ENCODE assay signal across 9 cellular contexts in the genomic region with DNA sequence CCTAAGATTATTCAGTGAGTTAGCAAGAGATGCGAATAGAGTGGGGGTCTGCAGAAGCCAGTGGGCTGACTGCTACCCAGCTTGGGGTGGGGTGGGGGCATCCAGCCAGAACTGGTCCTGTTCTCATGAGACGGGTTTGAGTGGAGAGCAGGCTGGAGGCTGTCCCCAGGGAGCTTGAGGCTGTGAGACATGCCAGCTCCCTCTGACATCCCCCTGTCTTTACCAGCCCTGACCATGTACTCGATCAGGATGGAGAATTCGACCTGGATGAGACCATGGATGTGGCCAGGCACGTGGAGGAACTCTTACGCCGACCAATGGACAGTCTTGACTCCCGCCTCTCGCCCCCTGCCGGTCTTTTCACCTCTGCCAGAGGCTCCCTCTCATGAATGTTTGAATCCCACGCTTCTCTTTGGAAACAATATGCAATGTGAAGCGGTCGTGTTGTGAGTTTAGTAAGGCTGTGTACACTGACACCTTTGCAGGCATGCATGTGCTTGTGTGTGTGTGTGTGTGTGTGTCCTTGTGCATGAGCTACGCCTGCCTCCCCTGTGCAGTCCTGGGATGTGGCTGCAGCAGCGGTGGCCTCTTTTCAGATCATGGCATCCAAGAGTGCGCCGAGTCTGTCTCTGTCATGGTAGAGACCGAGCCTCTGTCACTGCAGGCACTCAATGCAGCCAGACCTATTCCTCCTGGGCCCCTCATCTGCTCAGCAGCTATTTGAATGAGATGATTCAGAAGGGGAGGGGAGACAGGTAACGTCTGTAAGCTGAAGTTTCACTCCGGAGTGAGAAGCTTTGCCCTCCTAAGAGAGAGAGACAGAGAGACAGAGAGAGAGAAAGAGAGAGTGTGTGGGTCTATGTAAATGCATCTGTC. TPM values are rescaled to one million over a fixed set of nuclear protein-coding genes. Genes with fewer than 3 reads are reported as not detected.
DNase-seq lines count a peak whose midpoint lies in the region; FAIRE-seq and TF ChIP-seq lines count a peak whose summit lies in the region.
"Had no signal": no experiment of that assay in that cellular context is flagged by ENCODE, and none has a peak within 500 bp of the region (broad histone marks: within the 10 kb centered on the region; RNA-seq: fewer than 3 reads in every experiment).

No MANE protein-coding gene starts in this region.

- H3K36me3 ChIP-seq in thymus (ENCODE audit: control insufficient read depth, insufficient read depth): peaks cover 33% of the 10 kb centered on the region

- H3K4me1 ChIP-seq in thymus (ENCODE audit: control insufficient read depth, insufficient read depth, low read length): peaks cover 41% of the 10 kb centered on the region

- H3K9me3 ChIP-seq in thymus (ENCODE audit: control insufficient read depth): no peaks in the 10 kb centered on the region
- H3K9me3 ChIP-seq: mucosa of descending colon had no signal

- peaks cover 87% of the 10 kb centered on the region for H3K4me1 Mint-ChIP-seq in activated T-cell treated with anti-CD3 and anti-CD28 coated beads, Interleukin-2, amount 50 U/mL, for 24 hours (ENCODE audit: low read depth)
- peaks cover 78% of the 10 kb centered on the region for H3K4me1 Mint-ChIP-seq in activated naive CD4-positive, alpha-beta T cell treated with anti-CD3 and anti-CD28 coated beads, Interleukin-2, amount 50 U/mL, for 24 hours

- H3K27ac ChIP-seq in thymus (ENCODE audit: low read depth): peak overlapping the region; percentile 36

- no peak for TF ChIP-seq CTCF in D721Med (IDR thresholded peaks at IDR 0.05; ENCODE audit: insufficient read depth, missing control alignments)

- no peaks in the 10 kb centered on the region for H3K27me3 Mint-ChIP-seq in activated T-cell treated with anti-CD3 and anti-CD28 coated beads, Interleukin-2, amount 50 U/mL, for 24 hours
- H3K27me3 Mint-ChIP-seq in activated naive CD4-positive, alpha-beta T cell treated with anti-CD3 and anti-CD28 coated beads, Interleukin-2, amount 50 U/mL, for 24 hours: no peaks in the 10 kb centered on the region

- peaks cover 96% of the 10 kb centered on the region for H3K36me3 Mint-ChIP-seq in activated T-cell treated with anti-CD3 and anti-CD28 coated beads, Interleukin-2, amount 50 U/mL, for 24 hours (ENCODE audit: low read depth)
- H3K36me3 Mint-ChIP-seq in activated naive CD4-positive, alpha-beta T cell treated with anti-CD3 and anti-CD28 coated beads, Interleukin-2, amount 50 U/mL, for 24 hours: peaks cover 28% of the 10 kb centered on the region

- no peaks in the 10 kb centered on the region for H3K9me3 Mint-ChIP-seq in activated T-cell treated with anti-CD3 and anti-CD28 coated beads, Interleukin-2, amount 50 U/mL, for 24 hours
- no peaks in the 10 kb centered on the region for H3K9me3 Mint-ChIP-seq in activated naive CD4-positive, alpha-beta T cell treated with anti-CD3 and anti-CD28 coated beads, Interleukin-2, amount 50 U/mL, for 24 hours

- H3K27ac Mint-ChIP-seq in activated T-cell treated with anti-CD3 and anti-CD28 coated beads, Interleukin-2, amount 50 U/mL, for 24 hours: peak overlapping the region; percentile 96
- peak overlapping the region; percentile 93 for H3K27ac Mint-ChIP-seq in activated naive CD4-positive, alpha-beta T cell treated with anti-CD3 and anti-CD28 coated beads, Interleukin-2, amount 50 U/mL, for 24 hours

- no peaks in the 10 kb centered on the region for H3K27me3 ChIP-seq in thymus (ENCODE audit: control insufficient read depth, insufficient read depth)

- FAIRE-seq in D721Med (lab: Jason Lieb, UNC): no peak

- no peak overlapping the region for H3K4me3 ChIP-seq in thymus (ENCODE audit: low read length)
- H3K4me3 ChIP-seq: mucosa of descending colon had no signal

- 89% methylated on average over 20 of the region's 20 CpGs for whole genome bisulfite sequencing in thymus

- peak overlapping the region; percentile 71 for H3K4me3 Mint-ChIP-seq in activated T-cell treated with anti-CD3 and anti-CD28 coated beads, Interleukin-2, amount 50 U/mL, for 24 hours
- H3K4me3 Mint-ChIP-seq in activated naive CD4-positive, alpha-beta T cell treated with anti-CD3 and anti-CD28 coated beads, Interleukin-2, amount 50 U/mL, for 24 hours: peak overlapping the region; percentile 80

- peak; percentile 60 for DNase-seq in activated T-cell treated with anti-CD3 and anti-CD28 coated beads, Interleukin-2, amount 50 U/mL, for 24 hours
- DNase-seq in activated T-cell treated with anti-CD3 and anti-CD28 coated beads for 4 hours (no peak), left kidney (ENCODE audit: low read depth, low spot score) (peak; percentile 54), NCI-H187 (lab: John Stamatoyannopoulos, UW) (no peak), D721Med (ENCODE audit: insufficient read length, low spot score) (no peak), NCI-H82 (lab: John Stamatoyannopoulos, UW) (no peak)

RNA-seq across cellular contexts. Expression of gene STAT5A, which starts 22.2 kb away (rescaled TPM):
- polyA plus RNA-seq in thymus: 37.6 TPM

RNA-seq across cellular contexts. Expression of gene STAT5B, which starts 34.3 kb away (rescaled TPM):
- polyA plus RNA-seq in thymus: 51.6 TPM

Comparison
In these comparisons a context has a peak if more than half of its experiments do, and no peak if none do; other contexts are left out.
1. DNase-seq: peak in activated T-cell treated with anti-CD3 and anti-CD28 coated beads, Interleukin-2, amount 50 U/mL, for 24 hours (single experiment) and left kidney (single experiment); none in activated T-cell treated with anti-CD3 and anti-CD28 coated beads for 4 hours (single experiment), NCI-H187 (0 of 2), D721Med (single experiment) and NCI-H82 (single experiment).